17 cellular contexts compared by ENCODE assay signal in the genomic region with DNA sequence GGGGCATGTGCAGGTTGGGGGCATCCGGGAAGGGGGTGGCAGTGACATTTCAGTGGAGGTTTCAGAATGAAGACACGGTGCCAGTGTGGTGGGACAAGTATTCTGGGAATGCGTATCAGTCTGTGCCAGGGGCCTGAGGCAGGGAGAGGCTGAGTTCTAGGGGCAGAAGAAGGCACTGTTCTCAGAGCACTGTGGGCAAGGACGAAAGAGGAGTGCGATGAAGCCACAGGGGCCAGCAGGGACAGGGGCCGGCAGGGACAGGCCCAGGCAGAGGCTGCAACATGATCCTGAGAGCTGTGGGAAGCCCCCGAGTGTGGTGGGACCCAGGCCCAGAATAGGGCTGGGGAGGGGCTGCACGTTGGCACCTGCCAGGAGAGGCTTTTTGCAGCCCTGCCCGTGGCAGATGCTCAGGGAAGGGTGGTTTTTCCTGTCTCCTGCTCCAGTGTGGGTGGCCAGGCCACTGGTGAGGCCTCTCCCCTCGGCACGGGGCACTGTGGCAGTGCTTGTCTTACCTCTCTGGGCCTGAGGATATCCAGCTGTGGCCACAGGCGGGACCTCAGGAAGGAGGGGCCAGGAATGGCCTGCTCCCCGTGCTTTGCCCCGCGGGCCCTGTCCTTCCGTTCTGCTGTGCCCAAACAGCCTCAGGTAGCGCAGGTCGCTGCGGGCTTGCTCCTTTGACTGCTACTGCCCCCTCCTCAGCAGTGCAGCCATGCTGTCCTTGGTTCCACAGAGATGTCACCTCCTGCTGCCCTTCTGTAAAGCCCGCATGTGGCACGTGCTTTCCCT. TPM values are rescaled to one million over a fixed set of nuclear protein-coding genes. Genes with fewer than 3 reads are reported as not detected.
DNase-seq lines count a peak whose midpoint lies in the region; ATAC-seq, FAIRE-seq and TF ChIP-seq lines count a peak whose summit lies in the region.
"Had no signal": no experiment of that assay in that cellular context is flagged by ENCODE, and none has a peak within 500 bp of the region (broad histone marks: within the 10 kb centered on the region; RNA-seq: fewer than 3 reads in every experiment).

No MANE protein-coding gene starts in this region.

- H3K27ac Mint-ChIP-seq in astrocyte (ENCODE audit: unreplicated experiment) = no peak overlapping the region
- H3K27ac Mint-ChIP-seq: activated naive CD8-positive, alpha-beta T cell; B cell; T-helper 17 cell had no signal

- H3K4me2 ChIP-seq in astrocyte (ENCODE audit: low read length) = no peak overlapping the region

- peaks cover 71% of the 10 kb centered on the region for H3K79me2 ChIP-seq in astrocyte (ENCODE audit: insufficient read depth, low read length)

- no peak overlapping the region for H2AFZ ChIP-seq in astrocyte (ENCODE audit: low read depth, low read length)

- no peak overlapping the region for H3K9ac ChIP-seq in astrocyte (ENCODE audit: low read length)

- peaks cover 2% of the 10 kb centered on the region for H3K9me3 Mint-ChIP-seq in astrocyte (ENCODE audit: unreplicated experiment)

- no peak for ATAC-seq in HG02852 (IDR thresholded peaks at IDR 0.05; ENCODE audit: unreplicated experiment)
- ATAC-seq: HCT116, T-helper 17 cell had no signal

- no peak for FAIRE-seq in astrocyte (lab: Jason Lieb, UNC)

- H3K4me3 ChIP-seq in astrocyte (ENCODE audit: insufficient read depth, low read depth, low read length) = no peak overlapping the region
- H3K4me3 ChIP-seq: Peyer's patch had no signal

- no peaks in the 10 kb centered on the region for H3K9me3 ChIP-seq in astrocyte (ENCODE audit: insufficient read depth, low read depth, low read length)
- H3K9me3 ChIP-seq: Peyer's patch had no signal

- H3K4me1 ChIP-seq in astrocyte (ENCODE audit: insufficient read depth, low read length) = no peaks in the 10 kb centered on the region
- H3K4me1 ChIP-seq: Peyer's patch had no signal

- H3K4me1 Mint-ChIP-seq in astrocyte (ENCODE audit: low read depth, unreplicated experiment) = peaks cover 23% of the 10 kb centered on the region

- H4K20me1 ChIP-seq in astrocyte (ENCODE audit: insufficient read depth, low read length) = peaks cover 68% of the 10 kb centered on the region

- no peaks in the 10 kb centered on the region for H3K36me3 ChIP-seq in astrocyte (ENCODE audit: insufficient read depth, low read length)

- H3K36me3 Mint-ChIP-seq in astrocyte (ENCODE audit: low read depth, unreplicated experiment) = peaks cover 8% of the 10 kb centered on the region

- no peaks in the 10 kb centered on the region for H3K27me3 Mint-ChIP-seq in astrocyte (ENCODE audit: low read depth, unreplicated experiment)
- H3K27me3 Mint-ChIP-seq: activated naive CD8-positive, alpha-beta T cell; B cell; T-helper 17 cell had no signal

- no peak for TF ChIP-seq CTCF in astrocyte (IDR thresholded peaks at IDR 0.05; ENCODE audit: insufficient read depth, low read depth, low read length)

- H3K4me3 Mint-ChIP-seq in astrocyte (ENCODE audit: unreplicated experiment) = peak overlapping the region; percentile 34
- H3K4me3 Mint-ChIP-seq: activated naive CD8-positive, alpha-beta T cell; B cell; nephron; T-helper 17 cell had no signal

- DNase-seq in ELF-1 (ENCODE audit: low read depth, low spot score) (peak; percentile 60), astrocyte (ENCODE audit: low read depth) (no peak), islet precursor cell (peak; percentile 42), NCI-H774 (lab: John Stamatoyannopoulos, UW) (no peak), iPS-NIHi7 (ENCODE audit: extremely low spot score) (no peak), NCI-H69 (lab: John Stamatoyannopoulos, UW) (no peak)
- DNase-seq in stimulated activated CD8-positive, alpha-beta memory T cell treated with anti-CD3 and anti-CD28 coated beads, Interleukin-4, amount 100 ng/mL, for 48 hours = peak; percentile 10
- DNase-seq: hypothalamus, NCI-H1694 treated with DMSO at 0.1 percent for 48 hours, NCI-H526, Peyer's patch, T-helper 17 cell had no signal

- H3K27me3 ChIP-seq in astrocyte (ENCODE audit: insufficient read depth, low read length) = no peaks in the 10 kb centered on the region
- H3K27me3 ChIP-seq: Peyer's patch had no signal

- no peak overlapping the region for H3K27ac ChIP-seq in astrocyte (ENCODE audit: low read depth, low read length)

RNA-seq across cellular contexts. Expression of gene ENTPD6, which starts 10.0 kb away (rescaled TPM):
- total RNA-seq in astrocyte = 50.7 and 57.8 TPM in 2 replicates

RNA-seq across cellular contexts. Expression of gene PYGB, which starts 42.4 kb away (rescaled TPM):
- 199 and 206 TPM in 2 replicates for total RNA-seq in astrocyte

Comparison
In these comparisons a context has a peak if more than half of its experiments do, and no peak if none do; other contexts are left out.
1. DNase-seq: peak in ELF-1 (single experiment), islet precursor cell (single experiment) and stimulated activated CD8-positive, alpha-beta memory T cell treated with anti-CD3 and anti-CD28 coated beads, Interleukin-4, amount 100 ng/mL, for 48 hours (single experiment); none in astrocyte (single experiment), NCI-H774 (single experiment), iPS-NIHi7 (single experiment) and NCI-H69 (single experiment).